In genomic region chr14:63933110-63933509, GRCh38 we compare ENCODE assay signal across 1 cellular context.
TF ChIP-seq lines count a peak whose summit lies in the region.

No MANE protein-coding gene starts in this region.

TF ChIP-seq in WTC11, 78 proteins besides CTCF, POLR2A, EP300 and RAD21 (continued from another document):
- TF ChIP-seq ARID4B (CRISPR knock-in tag; IDR thresholded peaks at IDR 0.05; ENCODE audit: borderline replicate concordance) (no peak), FOXP1 (CRISPR knock-in tag; IDR thresholded peaks at IDR 0.05; ENCODE audit: borderline replicate concordance) (no peak)
